Comparison of ENCODE assay signal across 14 cellular contexts in genomic region chr17:9228408-9229159, GRCh38.
A peak's percentile ranks its signal among the peaks of the same experiment; 100 is the strongest.
DNase-seq lines count a peak whose midpoint lies in the region; ATAC-seq and TF ChIP-seq lines count a peak whose summit lies in the region.
"Had no signal": no experiment of that assay in that cellular context is flagged by ENCODE, and none has a peak within 500 bp of the region (broad histone marks: within the 10 kb centered on the region; RNA-seq: fewer than 3 reads in every experiment).

No MANE protein-coding gene starts in this region.

- no peaks in the 10 kb centered on the region for H3K9me3 Mint-ChIP-seq in MCF 10A (ENCODE audit: unreplicated experiment)
- no peaks in the 10 kb centered on the region for H3K9me3 Mint-ChIP-seq in activated CD4-positive, alpha-beta T cell treated with anti-CD3 and anti-CD28 coated beads, Interleukin-2, amount 10 ng/mL, durations not matched to agents 7 days and 5 days
- H3K9me3 Mint-ChIP-seq: activated B cell treated with CpG ODN at 0.5 μM for 24 hours had no signal

- H3K79me2 ChIP-seq in mammary epithelial cell (ENCODE audit: insufficient read depth, low read length): no peaks in the 10 kb centered on the region

- H3K27ac Mint-ChIP-seq in MCF 10A (ENCODE audit: low read depth, unreplicated experiment): no peak overlapping the region
- H3K27ac Mint-ChIP-seq in activated CD4-positive, alpha-beta T cell treated with anti-CD3 and anti-CD28 coated beads, Interleukin-2, amount 10 ng/mL, durations not matched to agents 7 days and 5 days: no peak overlapping the region
- H3K27ac Mint-ChIP-seq: activated B cell treated with CpG ODN at 0.5 μM for 24 hours had no signal

- in situ Hi-C loops in mammary epithelial cell (cut with MboI; ENCODE audit: low sequenced_read_pairs in 2 of 2): no loop called here

- H3K4me3 ChIP-seq in breast epithelium: no peak overlapping the region
- H3K4me3 ChIP-seq in mammary epithelial cell (replicated peaks in 1 of 3; ENCODE audit: insufficient read depth in 1 of 3, low read depth in 2 of 3, low read length in 3 of 3): no peak overlapping the region
- H3K4me3 ChIP-seq in left lung: no peak overlapping the region
- peak overlapping the region; percentile 3 to 7 for H3K4me3 ChIP-seq in uterus

- TF ChIP-seq CTCF in MCF 10A (IDR thresholded peaks at IDR 0.05; ENCODE audit: unreplicated experiment) (no peak), breast epithelium (IDR thresholded peaks at IDR 0.05) (no peak), mammary epithelial cell (conservative IDR thresholded peaks at IDR 0.05 in 1 of 2, IDR thresholded peaks at IDR 0.05 in 1 of 2; ENCODE audit: extremely low read depth in 1 of 2, insufficient read depth in 1 of 2, low read depth in 1 of 2, low read length in 2 of 2) (no peak), left lung (IDR thresholded peaks at IDR 0.05) (no peak), uterus (IDR thresholded peaks at IDR 0.05) (no peak)

- H3K36me3 ChIP-seq in breast epithelium (no peaks in the 10 kb centered on the region), mammary epithelial cell (ENCODE audit: insufficient read depth, low read length) (no peaks in the 10 kb centered on the region), left lung (no peaks in the 10 kb centered on the region), uterus (no peaks in the 10 kb centered on the region)

- POLR2A ChIA-PET in MCF 10A (lab: Yijun Ruan, JAX): interaction anchor here (0.7 kb wide), 1 partner anchor 11 kb away, joined by 3 read pairs; no protein-coding TSS in a partner anchor
- POLR2A ChIA-PET in activated CD4-positive, alpha-beta T cell treated with anti-CD3 and anti-CD28 coated beads, Interleukin-2, amount 10 ng/mL, durations not matched to agents 7 days and 5 days (lab: Charles Lee): no interaction called here

- CTCF ChIA-PET in MCF 10A (lab: Yijun Ruan, JAX) (no interaction called here), mammary epithelial cell (lab: Charles Lee; ENCODE audit: low non-redundant PET) (interaction anchor here (0.6 kb wide), 1 partner anchor 294 kb away, joined by 10 read pairs; no protein-coding TSS in a partner anchor)
- CTCF ChIA-PET in activated CD4-positive, alpha-beta T cell treated with anti-CD3 and anti-CD28 coated beads, Interleukin-2, amount 10 ng/mL, durations not matched to agents 7 days and 5 days (lab: Charles Lee): interaction anchor here (0.6 kb wide), 1 partner anchor 842 kb away, joined by 4 read pairs; no protein-coding TSS in a partner anchor

- H3K27ac ChIP-seq in breast epithelium: peak overlapping the region in 1 of 2 donors; percentile 50
- H3K27ac ChIP-seq in mammary epithelial cell (ENCODE audit: insufficient read depth, low read depth, low read length): no peak overlapping the region
- H3K27ac ChIP-seq in left lung: no peak overlapping the region
- peak overlapping the region; percentile 84 to 91 for H3K27ac ChIP-seq in uterus

- 56% methylated on average over 12 of the region's 16 CpGs for WGBS in mammary epithelial cell (ENCODE audit: low coverage, missing lambda C conversion rate)

- DNase-seq in MCF 10A (ENCODE audit: unreplicated experiment) (peak; percentile 41), breast epithelium (ENCODE audit: low spot score in 2 of 2) (no peak), mammary epithelial cell (peak; percentile 36), left lung (no peak), uterus (peak; percentile 62 to 88), amniotic stem cell (lab: John Stamatoyannopoulos, UW) (no peak)
- DNase-seq in activated CD4-positive, alpha-beta T cell treated with anti-CD3 and anti-CD28 coated beads, Interleukin-2, amount 10 ng/mL, durations not matched to agents 7 days and 5 days: no peak
- DNase-seq: ACHN; activated B cell treated with CpG ODN at 0.5 μM for 24 hours; activated gamma-delta T cell; effector CD4-positive, alpha-beta T cell; NCI-H2227 treated with DMSO at 0.1 percent for 48 hours; stimulated activated CD8-positive, alpha-beta memory T cell treated with anti-CD3 and anti-CD28 coated beads, Interleukin-4, amount 100 ng/mL, for 48 hours had no signal

- H3K27me3 Mint-ChIP-seq in MCF 10A (ENCODE audit: insufficient read depth, unreplicated experiment): no peaks in the 10 kb centered on the region
- no peaks in the 10 kb centered on the region for H3K27me3 Mint-ChIP-seq in activated CD4-positive, alpha-beta T cell treated with anti-CD3 and anti-CD28 coated beads, Interleukin-2, amount 10 ng/mL, durations not matched to agents 7 days and 5 days

- H3K9me3 ChIP-seq in breast epithelium (no peaks in the 10 kb centered on the region), mammary epithelial cell (replicated peaks; ENCODE audit: insufficient read depth, low read length) (no peaks in the 10 kb centered on the region), left lung (no peaks in the 10 kb centered on the region), uterus (no peaks in the 10 kb centered on the region)

- H4K20me1 ChIP-seq in mammary epithelial cell (ENCODE audit: insufficient read depth, low read length): no peaks in the 10 kb centered on the region

- intact Hi-C loops in MCF 10A (cut with micrococcal nuclease): no loop called here
- intact Hi-C loops in breast epithelium (cut with DNase I; ENCODE audit: low total_unique reads): no loop called here
- intact Hi-C loops in mammary epithelial cell (cut with micrococcal nuclease): no loop called here
- intact Hi-C loops in left lung (cut with DNase I): no loop called here
- intact Hi-C loops in uterus (cut with DNase I; ENCODE audit: low total_unique reads): no loop called here

- H2AFZ ChIP-seq in mammary epithelial cell (ENCODE audit: low read depth, low read length): no peak overlapping the region

- H3K9ac ChIP-seq in mammary epithelial cell (ENCODE audit: insufficient read depth, low read length): no peak overlapping the region

- no peak for TF ChIP-seq POLR2A in breast epithelium (IDR thresholded peaks at IDR 0.05)
- TF ChIP-seq POLR2A in uterus (IDR thresholded peaks at IDR 0.05): no peak

- ATAC-seq in left lung (peak; percentile 7), HG03469 (IDR thresholded peaks at IDR 0.05; ENCODE audit: unreplicated experiment) (no peak)

- H3K4me3 Mint-ChIP-seq in MCF 10A (ENCODE audit: unreplicated experiment): no peak overlapping the region
- H3K4me3 Mint-ChIP-seq in activated CD4-positive, alpha-beta T cell treated with anti-CD3 and anti-CD28 coated beads, Interleukin-2, amount 10 ng/mL, durations not matched to agents 7 days and 5 days: no peak overlapping the region
- H3K4me3 Mint-ChIP-seq: activated B cell treated with CpG ODN at 0.5 μM for 24 hours had no signal

- H3K27me3 ChIP-seq in breast epithelium (no peaks in the 10 kb centered on the region), mammary epithelial cell (ENCODE audit: insufficient read depth, low read length) (no peaks in the 10 kb centered on the region), left lung (peaks cover 3 to 44% of the 10 kb centered on the region in 2 donors), uterus (no peaks in the 10 kb centered on the region)

- dilution Hi-C loops in mammary epithelial cell (cut with HindIII; ENCODE audit: low sequenced_read_pairs): no loop called here

- H3K4me1 ChIP-seq in breast epithelium (no peaks in the 10 kb centered on the region), mammary epithelial cell (ENCODE audit: insufficient read depth, low read length) (no peaks in the 10 kb centered on the region), left lung (no peaks in the 10 kb centered on the region), uterus (peaks cover 0 to 7% of the 10 kb centered on the region in 2 donors)

- no peaks in the 10 kb centered on the region for H3K36me3 Mint-ChIP-seq in MCF 10A (ENCODE audit: insufficient read depth, unreplicated experiment)
- no peaks in the 10 kb centered on the region for H3K36me3 Mint-ChIP-seq in activated CD4-positive, alpha-beta T cell treated with anti-CD3 and anti-CD28 coated beads, Interleukin-2, amount 10 ng/mL, durations not matched to agents 7 days and 5 days (ENCODE audit: low read depth)

- no peak overlapping the region for H3K4me2 ChIP-seq in mammary epithelial cell (ENCODE audit: insufficient read depth, low read depth, low read length)

- BruUV-seq in MCF 10A (replicated peaks; lab: Mats Ljungman, UMichigan): no TSS peak
- no TSS peak for BruUV-seq in mammary epithelial cell (replicated peaks; lab: Mats Ljungman, UMichigan)

- H3K4me1 Mint-ChIP-seq in MCF 10A (ENCODE audit: insufficient read depth, unreplicated experiment): no peaks in the 10 kb centered on the region
- peaks cover 3% of the 10 kb centered on the region for H3K4me1 Mint-ChIP-seq in activated CD4-positive, alpha-beta T cell treated with anti-CD3 and anti-CD28 coated beads, Interleukin-2, amount 10 ng/mL, durations not matched to agents 7 days and 5 days
- H3K4me1 Mint-ChIP-seq: activated B cell treated with CpG ODN at 0.5 μM for 24 hours had no signal

Comparison
In these comparisons a context has a peak if more than half of its experiments do, and no peak if none do; other contexts are left out.
1. DNase-seq: peak in MCF 10A (single experiment), mammary epithelial cell (single experiment) and uterus (2 of 2); none in breast epithelium (0 of 2), left lung (0 of 2), amniotic stem cell (single experiment) and activated CD4-positive, alpha-beta T cell treated with anti-CD3 and anti-CD28 coated beads, Interleukin-2, amount 10 ng/mL, durations not matched to agents 7 days and 5 days (single experiment).
2. H3K27ac ChIP-seq: peak in uterus (2 of 2); none in mammary epithelial cell (single experiment) and left lung (0 of 2).
3. H3K4me3 ChIP-seq: peak in uterus (2 of 2); none in breast epithelium (0 of 3), mammary epithelial cell (0 of 3) and left lung (0 of 2).